In the genomic region with DNA sequence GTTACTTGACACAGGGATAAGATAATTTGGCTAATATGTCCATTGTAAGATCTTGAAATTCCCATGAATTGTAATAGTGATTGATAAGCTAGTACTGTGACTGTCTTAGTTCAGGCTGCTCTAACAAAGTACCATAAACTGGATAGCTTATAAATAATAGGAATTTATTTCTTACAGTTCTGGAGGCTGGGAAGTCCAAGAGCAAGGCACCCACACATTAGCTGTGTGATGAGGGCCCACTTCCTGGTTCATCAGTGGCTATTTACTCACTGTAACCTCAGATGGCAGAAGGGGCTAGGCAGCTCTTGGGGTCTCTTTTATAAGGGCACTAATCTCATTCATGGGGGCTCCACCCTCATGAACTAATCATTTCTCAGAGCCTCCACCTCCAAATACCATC, we compare ENCODE assay signal across 11 cellular contexts. TPM values are rescaled to one million over a fixed set of nuclear protein-coding genes. Genes with fewer than 3 reads are reported as not detected.
"Had no signal": no experiment of that assay in that cellular context is flagged by ENCODE, and none has a peak within 500 bp of the region (broad histone marks: within the 10 kb centered on the region; RNA-seq: fewer than 3 reads in every experiment).

No MANE protein-coding gene starts in this region.

- H3K9me3 ChIP-seq: HAP-1 had no signal

- H3K4me3 ChIP-seq: GM23248, GM23338, HAP-1 had no signal

- H3K4me2 ChIP-seq: GM23338 had no signal

- ATAC-seq: GM23338, HCT116 had no signal

- FAIRE-seq: H1, H54 had no signal

- H3K4me1 ChIP-seq: HAP-1 had no signal

- DNase-seq: GM23248, GOT3, H7, H9, HCEC 1CT, HFFc6 had no signal

- H3K9ac ChIP-seq: GM23248 had no signal

- H3K36me3 ChIP-seq: HAP-1 had no signal

- H2AFZ ChIP-seq: GM23248, GM23338 had no signal

- H3K27ac ChIP-seq: GM23248 had no signal

RNA-seq across cellular contexts. Expression of a gene that starts 28.5 kb away (rescaled TPM):
- total RNA-seq: GM23338, H1, H7, H9, HFFc6 had no signal
- polyA plus RNA-seq: H1 had no signal
